ENCODE assay signal across 11 cellular contexts in the genomic region with DNA sequence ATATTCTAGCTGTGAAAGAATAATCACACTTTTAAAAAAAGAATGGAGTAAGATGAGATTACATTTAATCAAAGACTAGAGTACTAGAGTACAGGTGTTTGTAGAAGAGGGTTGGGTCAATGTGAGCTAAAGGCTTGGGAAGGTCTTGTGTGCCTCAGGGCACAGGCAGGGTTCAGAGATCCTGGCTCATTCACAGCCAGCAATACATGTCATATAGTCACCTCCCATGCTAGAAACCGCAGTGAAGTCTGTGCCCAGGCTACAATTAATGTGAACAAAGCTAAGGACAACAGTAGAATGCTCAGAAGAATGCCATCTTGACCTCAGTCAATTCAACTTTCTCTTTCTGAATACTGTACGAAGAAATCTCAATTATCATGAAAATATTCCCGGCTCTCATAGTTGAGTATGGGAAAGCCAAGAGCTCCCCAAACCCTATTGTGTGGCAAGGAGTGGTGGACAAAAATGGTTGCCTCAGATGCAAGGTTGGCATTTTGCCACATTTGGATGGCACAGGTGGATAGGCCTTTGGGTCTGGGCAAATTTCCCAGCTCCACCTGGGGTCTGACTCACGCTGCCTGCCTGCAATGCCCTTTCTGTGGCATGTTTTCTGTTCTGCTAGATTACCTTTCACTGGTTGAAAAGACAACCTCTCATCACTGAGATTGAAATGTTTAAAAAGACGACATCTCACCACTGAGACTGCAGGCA.
DNase-seq lines count a peak whose midpoint lies in the region; ATAC-seq lines count a peak whose summit lies in the region.
"Had no signal": no experiment of that assay in that cellular context is flagged by ENCODE, and none has a peak within 500 bp of the region (broad histone marks: within the 10 kb centered on the region; RNA-seq: fewer than 3 reads in every experiment).

No MANE protein-coding gene starts in this region.

- DNase-seq in Daoy (ENCODE audit: low read depth) (peak; percentile 28), NCI-H2081 treated with DMSO at 0.1 percent for 48 hours (lab: John Stamatoyannopoulos, UW) (peak; percentile 41), SW480 (ENCODE audit: low spot score) (peak; percentile 45), kidney tubule cell (ENCODE audit: low spot score) (peak; percentile 85)
- no peak for DNase-seq in activated CD4-positive, alpha-beta T cell treated with anti-CD3 and anti-CD28 coated beads, Interleukin-2, amount 50 U/mL, for 4 hours
- DNase-seq: NCI-H774, T-helper 2 cell had no signal

- ATAC-seq in GM21825 (IDR thresholded peaks at IDR 0.05; ENCODE audit: unreplicated experiment) (no peak), HG03521 (IDR thresholded peaks at IDR 0.05; ENCODE audit: unreplicated experiment) (no peak), HG03469 (IDR thresholded peaks at IDR 0.05; ENCODE audit: unreplicated experiment) (no peak)
- ATAC-seq: stimulated activated memory B cell treated with anti-CD40 and anti-IgM and Interleukin-4, amounts not matched to agents 10 μg/mL and 1 μg/mL and 100 μg/mL, for 72 hours had no signal

Comparison
In these comparisons a context has a peak if more than half of its experiments do, and no peak if none do; other contexts are left out.
1. DNase-seq: peak in Daoy (single experiment), NCI-H2081 treated with DMSO at 0.1 percent for 48 hours (single experiment), SW480 (single experiment) and kidney tubule cell (single experiment); none in activated CD4-positive, alpha-beta T cell treated with anti-CD3 and anti-CD28 coated beads, Interleukin-2, amount 50 U/mL, for 4 hours (0 of 2).